ENCODE assay signal across 8 cellular contexts in genomic region chr7:33108931-33109757, GRCh38. TPM values are rescaled to one million over a fixed set of nuclear protein-coding genes. Genes with fewer than 3 reads are reported as not detected.
DNase-seq lines count a peak whose midpoint lies in the region; ATAC-seq and TF ChIP-seq lines count a peak whose summit lies in the region.

A gene with protein sequence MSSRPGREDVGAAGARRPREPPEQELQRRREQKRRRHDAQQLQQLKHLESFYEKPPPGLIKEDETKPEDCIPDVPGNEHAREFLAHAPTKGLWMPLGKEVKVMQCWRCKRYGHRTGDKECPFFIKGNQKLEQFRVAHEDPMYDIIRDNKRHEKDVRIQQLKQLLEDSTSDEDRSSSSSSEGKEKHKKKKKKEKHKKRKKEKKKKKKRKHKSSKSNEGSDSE (minus strand): TSS chr7:33109404. CDS start chr7:33109372, 32 bp downstream.

- peak within 1 kb of the TSS; percentile 99 to 100 (median 100) for H3K4me3 ChIP-seq in stomach

- H3K4me3 Mint-ChIP-seq in IgD-negative memory B cell (peak within 1 kb of the TSS; percentile 86 to 96 (median 90)), neural crest cell (peak within 1 kb of the TSS; percentile 90)

- peak within 1 kb of the TSS; percentile 73 to 97 (median 77) for H3K27ac Mint-ChIP-seq in IgD-negative memory B cell
- peak within 1 kb of the TSS; percentile 37 for H3K27ac Mint-ChIP-seq in neural crest cell (ENCODE audit: unreplicated experiment)

- H3K27me3 Mint-ChIP-seq in IgD-negative memory B cell (no peaks in the 10 kb centered on the region), neural crest cell (ENCODE audit: low read depth) (peaks cover 30% of the 10 kb centered on the region)

- peak; percentile 86 for ATAC-seq in GM21528 (IDR thresholded peaks at IDR 0.05; ENCODE audit: low FRiP score, unreplicated experiment)

- peaks cover 20 to 46% (median 37%) of the 10 kb centered on the region in 4 donors for H3K4me1 ChIP-seq in stomach

- DNase-seq in DMS79 (lab: John Stamatoyannopoulos, UW) (peak; percentile 51), RPMI7951 (ENCODE audit: low read depth) (peak; percentile 73), activated T-helper 1 cell treated with Interleukin-2 at 50 U/mL for 16 hours (ENCODE audit: low read depth) (peak; percentile 69), fibroblast of the conjunctiva (ENCODE audit: low read depth) (peak; percentile 10), neural crest cell (ENCODE audit: low read depth, low spot score) (peak; percentile 72), stomach (peak; percentile 72)

- no peaks in the 10 kb centered on the region for H3K9me3 Mint-ChIP-seq in IgD-negative memory B cell
- no peaks in the 10 kb centered on the region for H3K9me3 Mint-ChIP-seq in neural crest cell

- TF ChIP-seq EP300 in stomach (IDR thresholded peaks at IDR 0.05): no peak

- no peaks in the 10 kb centered on the region for H3K9me3 ChIP-seq in stomach

- TF ChIP-seq CTCF in neural crest cell (conservative IDR thresholded peaks at IDR 0.05) (peak; percentile 68), stomach (IDR thresholded peaks at IDR 0.05) (peak in 4 of 7 experiments; percentile 10 to 79 (median 56))

- H3K4me1 Mint-ChIP-seq in IgD-negative memory B cell: peaks cover 22 to 47% (median 29%) of the 10 kb centered on the region in 3 donors
- H3K4me1 Mint-ChIP-seq in neural crest cell: peaks cover 23% of the 10 kb centered on the region

- no peak for TF ChIP-seq POLR2A in stomach (IDR thresholded peaks at IDR 0.05)

- H3K36me3 ChIP-seq in stomach: peaks cover 0 to 6% (median 0%) of the 10 kb centered on the region in 4 donors

- peak within 1 kb of the TSS; percentile 82 to 92 (median 87) for H3K27ac ChIP-seq in stomach

- H3K27me3 ChIP-seq in stomach: no peaks in the 10 kb centered on the region

- intact Hi-C loops in stomach (cut with DNase I; ENCODE audit: low total_unique reads): no loop called here

- WGBS in stomach, 5 donors: 0 to 1% (median 1%) methylated on average over 5 to 102 of the region's 103 CpGs

- H3K36me3 Mint-ChIP-seq in IgD-negative memory B cell (no peaks in the 10 kb centered on the region), neural crest cell (ENCODE audit: low read depth) (no peaks in the 10 kb centered on the region)

RNA-seq across cellular contexts. Expression of the gene that starts here (rescaled TPM):
- polyA plus RNA-seq in IgD-negative memory B cell (49.6 TPM), stomach (10 to 100 TPM; 11.1 to 80.0 (median 15.4) TPM)
- total RNA-seq in RPMI7951 (2014; rRNA removed; shearing (Covaris generic)): 20.7 and 23.9 TPM in 2 replicates
- total RNA-seq in neural crest cell (27.5 and 32.7 TPM in 2 replicates), stomach (10 to 100 TPM in 1 of 5 donors, 1 to 10 TPM in 3, not detected in 1; 2.2 to 13.9 (median 5.0) TPM)

Comparison
In these comparisons a context has a peak if more than half of its experiments do, and no peak if none do; other contexts are left out.
1. Peak in every context shown above with its lines: DNase-seq, ATAC-seq, H3K4me3 ChIP-seq and H3K27ac ChIP-seq.
2. DNase-seq: peak in every context shown above with its lines; median percentile 73 in RPMI7951; 72 in neural crest cell; 72 in stomach; 69 in activated T-helper 1 cell treated with Interleukin-2 at 50 U/mL for 16 hours; 51 in DMS79; 10 in fibroblast of the conjunctiva.